ENCODE assay signal across 10 cellular contexts in the genomic region with DNA sequence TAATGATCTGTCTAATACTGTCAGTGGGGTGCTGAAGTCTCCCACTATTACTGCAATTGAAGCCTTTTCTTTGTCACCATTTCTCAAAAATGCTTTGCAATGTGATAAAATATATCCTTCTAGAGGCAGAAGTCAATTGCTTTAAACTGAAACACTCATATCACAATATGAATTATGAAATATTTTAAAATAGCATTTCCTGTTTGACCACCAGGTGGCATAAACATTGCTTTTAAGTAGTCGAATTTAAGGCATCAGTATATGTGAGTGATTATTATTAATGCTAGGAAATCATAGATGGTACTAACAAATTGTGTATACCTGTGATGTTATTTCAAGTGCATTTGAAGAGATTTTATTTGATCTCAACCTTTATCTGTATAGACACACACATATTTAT.
DNase-seq lines count a peak whose midpoint lies in the region; ATAC-seq, FAIRE-seq and TF ChIP-seq lines count a peak whose summit lies in the region.
"Had no signal": no experiment of that assay in that cellular context is flagged by ENCODE, and none has a peak within 500 bp of the region (broad histone marks: within the 10 kb centered on the region; RNA-seq: fewer than 3 reads in every experiment).

No MANE protein-coding gene starts in this region.

- DNase-seq in Caco-2 (peak in 1 of 2 experiments; percentile 2), HTR-8/SVneo (ENCODE audit: insufficient read length, low spot score) (peak; percentile 3), ascending aorta (ENCODE audit: low spot score in 2 of 2) (no peak), neuronal stem cell (ENCODE audit: low spot score) (no peak)
- no peak for DNase-seq in activated T-cell treated with anti-CD3 and anti-CD28 coated beads, Interleukin-2, amount 50 U/mL, for 1 hour

- BruUV-seq in Caco-2 (replicated peaks; lab: Mats Ljungman, UMichigan) = no TSS peak

- H3K36me3 ChIP-seq in Caco-2 (ENCODE audit: control insufficient read depth, insufficient read depth, low read length) (no peaks in the 10 kb centered on the region), ascending aorta (no peaks in the 10 kb centered on the region), liver (ENCODE audit: control insufficient read depth in 4 of 4, insufficient read depth in 3 of 4, low read depth in 1 of 4, low read length in 3 of 4) (no peaks in the 10 kb centered on the region), neuronal stem cell (replicated peaks in 1 of 2; ENCODE audit: control insufficient read depth in 2 of 2, insufficient read depth in 2 of 2, low read length in 2 of 2) (no peaks in the 10 kb centered on the region)
- H3K36me3 ChIP-seq: SJCRH30 had no signal

- CTCF ChIA-PET in Caco-2 (lab: Charles Lee) = no interaction called here

- H3K23ac ChIP-seq in neuronal stem cell (ENCODE audit: low read depth, low read length, poor library complexity) = no peak overlapping the region

- no peak overlapping the region for H2BK15ac ChIP-seq in neuronal stem cell (ENCODE audit: low read length)

- H3K14ac ChIP-seq in neuronal stem cell (ENCODE audit: low read length) = no peak overlapping the region

- peak overlapping the region in 1 of 2 donors; percentile 6 for H3K9ac ChIP-seq in liver (ENCODE audit: low read depth in 1 of 2, low read length in 2 of 2)
- H3K9ac ChIP-seq in neuronal stem cell (ENCODE audit: low read depth, low read length, poor library complexity) = no peak overlapping the region

- peaks cover 10% of the 10 kb centered on the region for H3K9me3 Mint-ChIP-seq in Caco-2 (ENCODE audit: unreplicated experiment)

- POLR2A ChIA-PET in Caco-2 (lab: Charles Lee) = no interaction called here

- H3K4me3 ChIP-seq in Caco-2 (ENCODE audit: low read depth, low read length) (no peak overlapping the region), ascending aorta (no peak overlapping the region), liver (ENCODE audit: low read depth in 1 of 3, low read length in 3 of 3) (no peak overlapping the region), neuronal stem cell (ENCODE audit: low read length in 2 of 2) (no peak overlapping the region)
- H3K4me3 ChIP-seq: SJCRH30 had no signal

- ATAC-seq in GM21786 (IDR thresholded peaks at IDR 0.05; ENCODE audit: unreplicated experiment) (no peak), HG03520 (IDR thresholded peaks at IDR 0.05; ENCODE audit: unreplicated experiment) (no peak)
- ATAC-seq: esophagus mucosa had no signal

- H3K18ac ChIP-seq in neuronal stem cell (ENCODE audit: low read length) = no peak overlapping the region

- no peak overlapping the region for H3K27ac Mint-ChIP-seq in Caco-2 (ENCODE audit: unreplicated experiment)

- no peak overlapping the region for H2AFZ ChIP-seq in neuronal stem cell (ENCODE audit: low read length)

- intact Hi-C loops in Caco-2 (cut with micrococcal nuclease; ENCODE audit: unreplicated experiment) (loop anchor here (1.0 kb wide), 2 partner anchors 94 to 186 kb away; no protein-coding TSS in a partner anchor), ascending aorta (cut with DNase I) (no loop called here)

- peak; percentile 83 to 90 for TF ChIP-seq RAD21 in liver (IDR thresholded peaks at IDR 0.05)

- H3K4ac ChIP-seq in neuronal stem cell (ENCODE audit: low read length) = no peak overlapping the region

- WGBS in liver = 2% methylated on average over 1 of the region's 1 CpG
- no CpG with 5 or more reads among the region's 1 CpG for WGBS in neuronal stem cell (ENCODE audit: extremely low coverage in 2 of 2, insufficient read length in 2 of 2, insufficient replicate concordance in 1 of 2), 2 donors

- H3K27ac ChIP-seq in ascending aorta (no peak overlapping the region), liver (ENCODE audit: low read depth in 1 of 2, low read length in 2 of 2) (no peak overlapping the region), neuronal stem cell (replicated peaks; ENCODE audit: low read length) (no peak overlapping the region)
- H3K27ac ChIP-seq: SJCRH30 had no signal

- no peak overlapping the region for H4K91ac ChIP-seq in neuronal stem cell (ENCODE audit: low read depth, low read length, poor library complexity)

- H3K27me3 ChIP-seq in Caco-2 (replicated peaks; ENCODE audit: control insufficient read depth, insufficient read depth, low read length) = no peaks in the 10 kb centered on the region
- H3K27me3 ChIP-seq in ascending aorta = no peaks in the 10 kb centered on the region
- H3K27me3 ChIP-seq in liver (ENCODE audit: control insufficient read depth in 4 of 4, insufficient read depth in 4 of 4, low read length in 3 of 4) = no peaks in the 10 kb centered on the region
- no peaks in the 10 kb centered on the region for H3K27me3 ChIP-seq in neuronal stem cell (ENCODE audit: control insufficient read depth in 3 of 3, insufficient read depth in 3 of 3, low read depth in 1 of 3, low read length in 3 of 3)
- H3K27me3 ChIP-seq: SJCRH30 had no signal

- no peaks in the 10 kb centered on the region for H3K36me3 Mint-ChIP-seq in Caco-2 (ENCODE audit: insufficient read depth, unreplicated experiment)

- no peaks in the 10 kb centered on the region for H3K79me1 ChIP-seq in neuronal stem cell (ENCODE audit: low read depth, low read length)

- no peaks in the 10 kb centered on the region for H3K27me3 Mint-ChIP-seq in Caco-2 (ENCODE audit: insufficient read depth, unreplicated experiment)

- TF ChIP-seq CTCF in Caco-2 (IDR thresholded peaks at IDR 0.05; ENCODE audit: insufficient read depth in 1 of 2, low read depth in 1 of 2, low read length in 1 of 2, severe bottlenecking in 1 of 2, unreplicated experiment in 1 of 2) (peak; percentile 41 to 44), ascending aorta (IDR thresholded peaks at IDR 0.05) (peak in 2 of 3 experiments; percentile 33 to 35), liver (IDR thresholded peaks at IDR 0.05; ENCODE audit: low read depth, low read length, missing input control) (peak; percentile 56)

- no peak overlapping the region for H2AK5ac ChIP-seq in neuronal stem cell (ENCODE audit: low read depth, low read length)

- no peak overlapping the region for H2BK120ac ChIP-seq in neuronal stem cell (ENCODE audit: low read depth, low read length)

- no peaks in the 10 kb centered on the region for H3K4me1 Mint-ChIP-seq in Caco-2 (ENCODE audit: low read depth, unreplicated experiment)

- no peak overlapping the region for H3K4me2 ChIP-seq in neuronal stem cell (ENCODE audit: insufficient read depth, low read length, poor library complexity, severe bottlenecking)

- H3K9me3 ChIP-seq in Caco-2 (no peaks in the 10 kb centered on the region), ascending aorta (no peaks in the 10 kb centered on the region), liver (ENCODE audit: control insufficient read depth in 4 of 4, low read length in 3 of 4) (no peaks in the 10 kb centered on the region), neuronal stem cell (replicated peaks in 1 of 2; ENCODE audit: control insufficient read depth in 2 of 2, insufficient read depth in 1 of 2, low read depth in 1 of 2, low read length in 2 of 2) (no peaks in the 10 kb centered on the region)
- H3K9me3 ChIP-seq: SJCRH30 had no signal

- no peak overlapping the region for H2BK5ac ChIP-seq in neuronal stem cell (ENCODE audit: low read length)

- H3K4me3 Mint-ChIP-seq in Caco-2 (ENCODE audit: unreplicated experiment) = no peak overlapping the region

- H4K8ac ChIP-seq in neuronal stem cell (ENCODE audit: low read depth, low read length) = no peak overlapping the region

- FAIRE-seq in HTR-8/SVneo (lab: Jason Lieb, UNC) = no peak

- H3K4me1 ChIP-seq in Caco-2 = no peaks in the 10 kb centered on the region
- H3K4me1 ChIP-seq in ascending aorta = no peaks in the 10 kb centered on the region
- H3K4me1 ChIP-seq in liver (ENCODE audit: control insufficient read depth in 4 of 4, insufficient read depth in 4 of 4, low read length in 3 of 4) = peaks cover 2 to 4% (median 3%) of the 10 kb centered on the region in 4 donors
- H3K4me1 ChIP-seq in neuronal stem cell (ENCODE audit: control insufficient read depth in 2 of 2, insufficient read depth in 1 of 2, low read depth in 1 of 2, low read length in 2 of 2) = no peaks in the 10 kb centered on the region
- H3K4me1 ChIP-seq: SJCRH30 had no signal

- no peak overlapping the region for H2BK12ac ChIP-seq in neuronal stem cell (ENCODE audit: low read length)

TF ChIP-seq in liver, 16 proteins besides CTCF, POLR2A, EP300 and RAD21:
- TF ChIP-seq YY1 (IDR thresholded peaks at IDR 0.05) (no peak), FOXA2 (IDR thresholded peaks at IDR 0.05) (no peak)
